In genomic region chr18:32770181-32770650, GRCh38 we compare ENCODE assay signal across 8 cellular contexts. TPM values are rescaled to one million over a fixed set of nuclear protein-coding genes. Genes with fewer than 3 reads are reported as not detected.
A peak's percentile ranks its signal among the peaks of the same experiment; 100 is the strongest.
DNase-seq lines count a peak whose midpoint lies in the region; ATAC-seq, FAIRE-seq and TF ChIP-seq lines count a peak whose summit lies in the region.

No MANE protein-coding gene starts in this region.

- H4K91ac ChIP-seq in H9 (ENCODE audit: insufficient read length, low read depth, low read length): no peak overlapping the region

- no peak overlapping the region for H2BK5ac ChIP-seq in H9 (ENCODE audit: insufficient read length, low read length)

- H3K56ac ChIP-seq in H9 (ENCODE audit: insufficient read length, low read depth, low read length): no peak overlapping the region

- no peak overlapping the region for H2BK120ac ChIP-seq in H9 (ENCODE audit: low read depth, low read length, poor library complexity, severe bottlenecking)

- FAIRE-seq in small intestine (lab: Jason Lieb, UNC): no peak

- DNase-seq in H9 (peak; percentile 47), RWPE2 (ENCODE audit: low spot score) (peak; percentile 38), small intestine (no peak), NCI-H1048 (lab: John Stamatoyannopoulos, UW) (no peak), dedifferentiated amniotic fluid mesenchymal stem cell (ENCODE audit: extremely low spot score) (no peak)
- no peak for DNase-seq in activated naive CD4-positive, alpha-beta T cell treated with Interleukin-2 at 50 U/mL for 16 hours
- no peak for DNase-seq in stimulated activated CD8-positive, alpha-beta memory T cell treated with anti-CD3 and anti-CD28 coated beads, Interleukin-4, amount 100 ng/mL, for 48 hours

- H3K9me3 Mint-ChIP-seq in H9: no peaks in the 10 kb centered on the region

- H3K27ac Mint-ChIP-seq in H9: no peak overlapping the region

- no peak overlapping the region for H3K23ac ChIP-seq in H9 (ENCODE audit: insufficient read length, low read depth, low read length)

- H3K4me2 ChIP-seq in H9 (ENCODE audit: insufficient read depth, insufficient read length, low read length): peak overlapping the region; percentile 94

- peaks cover 69% of the 10 kb centered on the region for H3K27me3 Mint-ChIP-seq in H9 (ENCODE audit: low read depth)

- H2BK20ac ChIP-seq in H9 (ENCODE audit: low read depth, low read length, poor library complexity, severe bottlenecking): no peak overlapping the region

- no peaks in the 10 kb centered on the region for H3K79me2 ChIP-seq in H9 (ENCODE audit: insufficient read depth, low read length)

- H3K36me3 ChIP-seq in RWPE2 (ENCODE audit: low read depth) (no peaks in the 10 kb centered on the region), iPS-20b (ENCODE audit: insufficient read depth, low read depth, low read length) (no peaks in the 10 kb centered on the region), small intestine (ENCODE audit: control insufficient read depth in 2 of 2, insufficient read depth in 2 of 2, low read length in 2 of 2) (no peaks in the 10 kb centered on the region)

- H2AFZ ChIP-seq in H9 (ENCODE audit: low read length): no peak overlapping the region

- H3K18ac ChIP-seq in H9 (ENCODE audit: insufficient read length, low read depth, low read length): no peak overlapping the region

- no peaks in the 10 kb centered on the region for H3K79me1 ChIP-seq in H9 (ENCODE audit: insufficient read depth, low read depth, low read length, poor library complexity, severe bottlenecking)

- H3K4me1 ChIP-seq in H9 (ENCODE audit: insufficient read depth, low read length) (peaks cover 9% of the 10 kb centered on the region; the same call in 1 of the 2 replicates), RWPE2 (ENCODE audit: insufficient read depth, poor library complexity, severe bottlenecking) (no peaks in the 10 kb centered on the region), iPS-20b (ENCODE audit: insufficient read depth, low read length) (peaks cover 23% of the 10 kb centered on the region), small intestine (ENCODE audit: control insufficient read depth in 2 of 2, insufficient read depth in 1 of 2, low read depth in 1 of 2, low read length in 1 of 2) (peaks cover 2 to 4% of the 10 kb centered on the region in 2 donors)

- H3K4me3 Mint-ChIP-seq in H9: peak overlapping the region; percentile 80 to 97

- peaks cover 33 to 39% of the 10 kb centered on the region in 2 experiments for H3K4me1 Mint-ChIP-seq in H9

- no peak overlapping the region for H3K4ac ChIP-seq in H9 (ENCODE audit: low read depth, low read length)

- no peak overlapping the region for H3K14ac ChIP-seq in H9 (ENCODE audit: insufficient read depth, low read length)

- TF ChIP-seq CTCF in H9 (conservative IDR thresholded peaks at IDR 0.05) (no peak), RWPE2 (IDR thresholded peaks at IDR 0.05; ENCODE audit: poor library complexity, severe bottlenecking) (no peak)

- H4K8ac ChIP-seq in H9 (replicated peaks; ENCODE audit: insufficient read length, low read depth, low read length): no peak overlapping the region

- H3K27ac ChIP-seq in H9 (ENCODE audit: insufficient read length, low read depth, low read length) (no peak overlapping the region), RWPE2 (ENCODE audit: poor library complexity, severe bottlenecking) (no peak overlapping the region), iPS-20b (ENCODE audit: low read length) (no peak overlapping the region), small intestine (ENCODE audit: low read depth in 1 of 2, low read length in 1 of 2) (no peak overlapping the region)

- no peaks in the 10 kb centered on the region for H4K20me1 ChIP-seq in H9 (ENCODE audit: control insufficient read depth, insufficient read depth, insufficient read length)

- ATAC-seq in RWPE2 (ENCODE audit: low read depth): no peak

- no peak overlapping the region for H2BK12ac ChIP-seq in H9 (ENCODE audit: insufficient read length, low read depth, low read length)

- H3K36me3 Mint-ChIP-seq in H9 (ENCODE audit: insufficient read depth in 1 of 3, low read depth in 3 of 3): no peaks in the 10 kb centered on the region

- H3K4me3 ChIP-seq in RWPE2 (ENCODE audit: severe bottlenecking) (no peak overlapping the region), iPS-20b (ENCODE audit: low read length) (peak overlapping the region; percentile 90), small intestine (ENCODE audit: low read depth in 1 of 2, low read length in 2 of 2) (peak overlapping the region; percentile 35 to 38)

- H3K9ac ChIP-seq in H9 (ENCODE audit: extremely low read depth, insufficient read length, low read length) (no peak overlapping the region), iPS-20b (ENCODE audit: low read depth, low read length) (peak overlapping the region; percentile 66; the same call in 1 of the 2 replicates)

- no CpG with 5 or more reads among the region's 30 CpGs for WGBS in H9 (ENCODE audit: extremely low coverage, insufficient read length, low lambda C conversion rate)
- WGBS in small intestine, 3 donors: 1 to 3% (median 1%) methylated on average over 27 to 30 of the region's 30 CpGs

- H3T11ph ChIP-seq in H9 (ENCODE audit: low read length): no peak overlapping the region

- no peak overlapping the region for H2BK15ac ChIP-seq in H9 (ENCODE audit: low read depth, low read length)

- H2AK5ac ChIP-seq in H9 (ENCODE audit: insufficient read length, low read length): no peak overlapping the region

- H3K23me2 ChIP-seq in H9 (ENCODE audit: insufficient read length, low read depth, low read length, poor library complexity, severe bottlenecking): peaks cover 34% of the 10 kb centered on the region

- no peak overlapping the region for H4K5ac ChIP-seq in H9 (ENCODE audit: insufficient read length, low read depth, low read length)

- H3K27me3 ChIP-seq in H9 (ENCODE audit: insufficient read depth, low read length) (peaks cover 31% of the 10 kb centered on the region), RWPE2 (ENCODE audit: insufficient read depth, poor library complexity, severe bottlenecking) (peaks cover 68% of the 10 kb centered on the region), iPS-20b (ENCODE audit: insufficient read depth, low read length) (peaks cover 71% of the 10 kb centered on the region), small intestine (ENCODE audit: control insufficient read depth in 2 of 2, insufficient read depth in 2 of 2, low read length in 2 of 2) (peaks cover 0 to 25% of the 10 kb centered on the region in 2 donors)

- H3K9me3 ChIP-seq in H9 (ENCODE audit: control insufficient read depth, low read depth, low read length) (no peaks in the 10 kb centered on the region), RWPE2 (ENCODE audit: severe bottlenecking) (no peaks in the 10 kb centered on the region), iPS-20b (ENCODE audit: insufficient read depth, low read depth, low read length) (no peaks in the 10 kb centered on the region), small intestine (ENCODE audit: control insufficient read depth, low read depth) (no peaks in the 10 kb centered on the region)

RNA-seq across cellular contexts. Expression of gene KLHL14, which starts 2.6 kb away (rescaled TPM):
- total RNA-seq in H9 (2021): 0.90 and 1.0 TPM in 2 replicates
- under 1 TPM in 1 of 3 donors, not detected in 2; 0.39 TPM for polyA plus RNA-seq in small intestine

Comparison
In these comparisons a context has a peak if more than half of its experiments do, and no peak if none do; other contexts are left out.
1. DNase-seq: peak in H9 (single experiment) and RWPE2 (single experiment); none in small intestine (single experiment), activated naive CD4-positive, alpha-beta T cell treated with Interleukin-2 at 50 U/mL for 16 hours (single experiment), NCI-H1048 (single experiment), dedifferentiated amniotic fluid mesenchymal stem cell (single experiment) and stimulated activated CD8-positive, alpha-beta memory T cell treated with anti-CD3 and anti-CD28 coated beads, Interleukin-4, amount 100 ng/mL, for 48 hours (single experiment).